ENCODE assay signal across 8 cellular contexts in the genomic region with DNA sequence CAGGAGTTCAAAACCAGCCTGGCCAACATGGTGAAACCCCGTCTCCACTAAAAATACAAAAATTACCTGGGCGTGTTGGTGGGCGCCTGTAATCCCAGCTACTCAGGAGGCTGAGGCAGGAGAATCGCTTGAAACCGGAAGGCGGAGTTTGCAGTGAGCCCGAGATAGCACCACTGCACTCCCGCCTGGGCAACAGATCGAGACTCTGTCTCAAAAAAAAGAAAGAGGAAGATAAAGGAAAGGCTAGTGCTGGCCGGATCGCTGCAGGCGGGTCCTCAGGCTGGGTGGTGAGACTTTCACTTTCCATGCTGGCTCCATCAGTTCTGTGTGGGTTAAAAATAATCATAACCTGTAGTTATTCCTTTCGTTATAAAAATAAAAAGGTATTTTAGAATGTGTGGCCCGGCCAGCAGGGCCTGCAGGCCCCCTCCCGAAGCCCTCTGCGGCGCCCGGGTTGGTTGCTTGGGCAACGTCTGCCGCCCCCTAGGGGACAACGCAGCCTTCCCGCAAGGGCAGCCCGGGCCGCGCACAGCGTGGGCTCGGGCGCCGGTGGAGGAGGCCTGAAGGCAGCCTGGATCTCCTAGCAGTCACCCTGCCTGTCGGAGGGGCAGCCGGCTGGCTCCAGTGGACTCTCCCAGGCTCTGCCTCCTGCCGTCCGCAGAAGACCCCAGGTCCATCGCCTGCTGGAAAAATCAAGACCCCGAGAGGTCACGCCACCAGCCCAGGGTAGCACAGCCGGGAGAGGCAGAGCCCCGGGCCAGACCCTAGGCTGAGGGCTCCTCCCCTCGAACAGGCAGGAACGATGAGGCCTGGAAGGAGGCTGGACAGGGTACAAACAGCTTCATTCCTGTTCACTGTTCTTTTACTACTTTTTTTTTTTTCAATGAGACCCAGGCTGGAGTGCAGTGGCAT. TPM values are rescaled to one million over a fixed set of nuclear protein-coding genes. Genes with fewer than 3 reads are reported as not detected.
A peak's percentile ranks its signal among the peaks of the same experiment; 100 is the strongest.
DNase-seq lines count a peak whose midpoint lies in the region; ATAC-seq and TF ChIP-seq lines count a peak whose summit lies in the region.

No MANE protein-coding gene starts in this region.

- no peak overlapping the region for H3K27ac ChIP-seq in colonic mucosa

- TF ChIP-seq CTCF in colonic mucosa (IDR thresholded peaks at IDR 0.05): peak; percentile 81

- ATAC-seq in GM19395 (IDR thresholded peaks at IDR 0.05; ENCODE audit: unreplicated experiment) (peak; percentile 93), HG03520 (IDR thresholded peaks at IDR 0.05; ENCODE audit: unreplicated experiment) (peak; percentile 90)

- no peaks in the 10 kb centered on the region for H3K9me3 ChIP-seq in colonic mucosa

- DNase-seq in AG08396 (ENCODE audit: low spot score): peak; percentile 85
- DNase-seq in activated CD4-positive, CD25-positive, alpha-beta regulatory T cell treated with anti-CD3 and anti-CD28 coated beads, Interleukin-2, amount 50 U/mL, for 72 hours: peak; percentile 67
- peak; percentile 72 for DNase-seq in colonic mucosa
- peak; percentile 69 for DNase-seq in medulla oblongata (ENCODE audit: extremely low spot score)
- peak; percentile 21 to 53 for DNase-seq in stimulated activated CD8-positive, alpha-beta memory T cell treated with anti-CD3 and anti-CD28 coated beads, Interleukin-15, amount 100 ng/mL, for 4 hours (ENCODE audit: low read depth in 2 of 2)
- DNase-seq in NCI-H128 (lab: John Stamatoyannopoulos, UW; ENCODE audit: unreplicated experiment): no peak

- peak overlapping the region; percentile 16 to 33 for H3K9ac ChIP-seq in colonic mucosa (ENCODE audit: low read depth in 2 of 2, low read length in 2 of 2)

- H3K27me3 ChIP-seq in colonic mucosa: no peaks in the 10 kb centered on the region

- peaks cover 4% of the 10 kb centered on the region for H3K4me1 ChIP-seq in colonic mucosa

- H3K36me3 ChIP-seq in colonic mucosa: no peaks in the 10 kb centered on the region

- intact Hi-C loops in colonic mucosa (cut with DNase I): no loop called here

- H3K4me3 ChIP-seq in colonic mucosa: peak overlapping the region; percentile 22

RNA-seq across cellular contexts. Expression of gene SLC25A47, which starts 5.0 kb away (rescaled TPM):
- not detected for total RNA-seq in colonic mucosa

RNA-seq across cellular contexts. Expression of gene SLC25A29, which starts 11.9 kb away (rescaled TPM):
- 10 to 100 TPM; 28.6 to 34.8 TPM for total RNA-seq in colonic mucosa

RNA-seq across cellular contexts. Expression of gene WDR25, which starts 58.1 kb away (rescaled TPM):
- total RNA-seq in colonic mucosa: 10 to 100 TPM in 1 of 2 donors, 1 to 10 TPM in 1; 5.8 to 12.4 TPM
